In the genomic region with DNA sequence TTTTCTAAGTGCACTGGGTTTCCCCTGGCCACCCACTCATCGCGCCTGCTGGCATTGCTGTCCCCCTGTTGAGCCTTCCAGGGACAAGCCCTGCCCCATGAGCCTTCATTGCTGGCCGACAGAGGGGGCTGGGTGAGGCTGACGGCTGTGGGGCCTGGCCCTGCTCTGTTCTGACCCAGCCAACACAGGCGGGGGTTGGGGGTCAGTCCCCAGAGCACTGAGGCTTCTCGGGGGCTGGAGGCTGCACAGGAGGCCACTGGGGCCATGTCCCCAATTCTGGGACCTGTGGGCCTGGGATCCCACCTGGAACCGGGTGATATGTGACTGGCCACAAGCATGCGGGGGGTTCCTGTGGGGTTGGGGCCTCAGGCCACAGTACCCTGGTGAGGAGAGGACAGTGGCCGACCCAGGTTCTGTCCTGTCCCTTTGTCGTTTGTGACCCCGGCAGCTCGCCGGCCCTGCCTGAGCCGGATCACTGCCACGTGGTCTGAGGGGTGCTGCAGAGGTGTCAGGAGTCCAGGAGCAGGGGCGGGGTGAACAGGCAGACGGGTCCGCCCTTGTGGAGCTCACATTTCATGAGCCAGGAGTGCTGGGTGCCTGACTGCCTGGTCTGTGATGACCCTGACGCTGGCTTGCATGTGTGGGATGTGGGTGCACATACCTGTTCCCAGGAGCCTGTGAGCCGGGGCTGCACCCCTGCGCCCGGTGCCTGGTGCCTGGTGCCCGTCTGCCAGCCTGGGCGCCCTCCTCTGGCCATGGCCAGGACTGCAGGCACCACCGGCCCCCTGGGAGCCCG, we compare ENCODE assay signal across 8 cellular contexts. TPM values are rescaled to one million over a fixed set of nuclear protein-coding genes. Genes with fewer than 3 reads are reported as not detected.
DNase-seq lines count a peak whose midpoint lies in the region; ATAC-seq and TF ChIP-seq lines count a peak whose summit lies in the region.

No MANE protein-coding gene starts in this region.

- no peak overlapping the region for H3K4ac ChIP-seq in mesendoderm (ENCODE audit: low read depth, low read length)

- no peak overlapping the region for H3K18ac ChIP-seq in mesendoderm (ENCODE audit: low read length)

- H4K5ac ChIP-seq in mesendoderm (ENCODE audit: low read length) = no peak overlapping the region

- H3K27ac ChIP-seq in mesendoderm (ENCODE audit: low read depth, low read length) = no peak overlapping the region

- no peak overlapping the region for H3K23ac ChIP-seq in mesendoderm (ENCODE audit: low read length)

- peak; percentile 45 for DNase-seq in EH (ENCODE audit: low read depth)
- DNase-seq in Kasumi-1 (lab: John Stamatoyannopoulos, UW) = peak; percentile 14 to 32
- DNase-seq in activated CD4-positive, alpha-beta T cell treated with anti-CD3 and anti-CD28 coated beads for 1 hour = peak; percentile 35
- peak; percentile 31 for DNase-seq in choroid plexus epithelial cell (ENCODE audit: low read depth)
- peak; percentile 63 for DNase-seq in mesendoderm
- peak; percentile 36 for DNase-seq in stimulated activated naive CD4-positive, alpha-beta T cell treated with Interleukin-2 at 50 U/mL for 16 hours (lab: John Stamatoyannopoulos, UW)
- no peak for DNase-seq in SIG-M5 (lab: John Stamatoyannopoulos, UW)

- peaks cover under 1% of the 10 kb centered on the region for H3K27me3 ChIP-seq in mesendoderm (ENCODE audit: insufficient read depth, low read length, poor library complexity)

- no peak overlapping the region for H3K9ac ChIP-seq in mesendoderm (ENCODE audit: low read length)

- WGBS in mesendoderm (ENCODE audit: extremely low coverage, insufficient coverage, low lambda C conversion rate) = no CpG with 5 or more reads among the region's 26 CpGs

- H3K4me3 ChIP-seq in choroid plexus epithelial cell (ENCODE audit: low read depth, low read length) = no peak overlapping the region
- H3K4me3 ChIP-seq in mesendoderm (ENCODE audit: low read length) = no peak overlapping the region

- no peak overlapping the region for H2BK120ac ChIP-seq in mesendoderm (ENCODE audit: low read depth, low read length)

- H3K36me3 ChIP-seq in mesendoderm (ENCODE audit: control insufficient read depth, insufficient read depth, low read length) = peaks cover 5% of the 10 kb centered on the region

- no peaks in the 10 kb centered on the region for H3K79me1 ChIP-seq in mesendoderm (ENCODE audit: low read length)

- no peak for ATAC-seq in HG02588 (IDR thresholded peaks at IDR 0.05; ENCODE audit: unreplicated experiment)

- peak; percentile 67 for TF ChIP-seq CTCF in choroid plexus epithelial cell (conservative IDR thresholded peaks at IDR 0.05; ENCODE audit: low read depth, low read length)

- H2BK15ac ChIP-seq in mesendoderm (replicated peaks; ENCODE audit: low read depth) = no peak overlapping the region

- H3K56ac ChIP-seq in mesendoderm (ENCODE audit: low read length) = peak overlapping the region; percentile 17

- H2BK5ac ChIP-seq in mesendoderm (ENCODE audit: low read length) = no peak overlapping the region

- H3K79me2 ChIP-seq in mesendoderm (ENCODE audit: control insufficient read depth, insufficient read depth, low read length) = no peaks in the 10 kb centered on the region

- no peaks in the 10 kb centered on the region for H3K4me1 ChIP-seq in mesendoderm (ENCODE audit: control insufficient read depth, low read depth, low read length)

- H4K8ac ChIP-seq in mesendoderm (ENCODE audit: low read depth, low read length) = no peak overlapping the region

- H2AK5ac ChIP-seq in mesendoderm (ENCODE audit: low read length) = no peak overlapping the region

- no peak overlapping the region for H3K4me2 ChIP-seq in mesendoderm (ENCODE audit: low read length)

RNA-seq across cellular contexts. Expression of a gene that starts 2.1 kb away (rescaled TPM):
- 0.04 TPM for polyA plus RNA-seq in mesendoderm (2013, experiment 1 of 2)
- 0.04 TPM for polyA plus RNA-seq in mesendoderm (2013, experiment 2 of 2)

RNA-seq across cellular contexts. Expression of a gene that starts 18.3 kb away (rescaled TPM):
- polyA plus RNA-seq in mesendoderm (2013, experiment 1 of 2) = 36.8 TPM
- polyA plus RNA-seq in mesendoderm (2013, experiment 2 of 2) = 36.1 TPM

RNA-seq across cellular contexts. Expression of a gene that starts 36.6 kb away (rescaled TPM):
- polyA plus RNA-seq in mesendoderm (2013, experiment 1 of 2) = 0.41 TPM
- polyA plus RNA-seq in mesendoderm (2013, experiment 2 of 2) = 0.59 TPM

RNA-seq across cellular contexts. Expression of a gene that starts 55.2 kb away (rescaled TPM):
- not detected for polyA plus RNA-seq in mesendoderm (2013, experiment 1 of 2)
- polyA plus RNA-seq in mesendoderm (2013, experiment 2 of 2) = not detected
